Comparison of ENCODE assay signal across 1 cellular context in genomic region chr4:10173039-10173753, GRCh38.
TF ChIP-seq lines count a peak whose summit lies in the region.

No MANE protein-coding gene starts in this region.

TF ChIP-seq in K562, 482 proteins besides CTCF, POLR2A, EP300 and RAD21 (continued from another document):
- TF ChIP-seq ATF1 (CRISPR knock-in tag; IDR thresholded peaks at IDR 0.05) (no peak), ATF1 (tag; IDR thresholded peaks at IDR 0.05) (peak; percentile 10; the same call in 1 of the 2 replicates)
- TF ChIP-seq, protein P1, sequence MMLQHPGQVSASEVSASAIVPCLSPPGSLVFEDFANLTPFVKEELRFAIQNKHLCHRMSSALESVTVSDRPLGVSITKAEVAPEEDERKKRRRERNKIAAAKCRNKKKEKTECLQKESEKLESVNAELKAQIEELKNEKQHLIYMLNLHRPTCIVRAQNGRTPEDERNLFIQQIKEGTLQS (IDR thresholded peaks at IDR 0.05) = 0 out of 2 replicates have a peak, but pooled peaks have one; percentile 42
- TF ChIP-seq, protein P1 (CRISPR knock-in tag; conservative IDR thresholded peaks at IDR 0.05) = no peak
